2 cellular contexts compared by ENCODE assay signal in the genomic region with DNA sequence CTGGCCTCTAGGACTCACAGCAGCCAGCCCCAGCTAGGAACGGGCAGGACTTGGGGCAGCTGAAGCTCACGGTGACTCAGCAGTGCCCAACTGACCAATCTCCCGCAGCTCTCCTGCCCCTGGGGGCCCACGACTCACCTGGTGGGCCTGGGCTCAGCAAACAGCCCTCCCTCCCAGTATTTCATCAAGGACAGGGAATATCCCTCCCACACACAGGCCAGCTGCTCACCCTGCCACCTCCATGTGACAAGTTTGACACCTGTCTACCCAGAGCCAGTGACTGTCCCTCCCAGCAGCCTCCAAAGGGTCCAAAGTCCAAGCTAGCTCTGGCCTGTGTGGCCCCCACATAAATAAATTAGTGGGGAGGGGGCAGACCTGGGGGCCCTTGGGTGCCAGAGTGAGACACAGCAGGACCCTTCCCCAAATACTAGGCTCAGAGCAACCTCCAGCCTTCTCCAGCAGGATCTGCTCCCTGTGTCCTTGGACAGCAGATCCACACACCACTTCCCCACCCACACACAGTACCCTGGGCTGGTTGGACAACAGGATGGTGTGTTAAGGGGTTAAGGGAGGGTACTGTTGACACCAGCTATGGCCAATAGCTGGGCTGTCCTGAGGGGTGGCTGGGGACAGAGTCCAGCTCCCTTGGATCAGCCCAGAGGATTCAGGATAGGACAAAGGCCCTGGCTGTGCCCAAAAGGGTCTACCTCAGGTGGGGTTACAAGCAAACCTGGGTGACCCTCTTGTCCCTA.
TF ChIP-seq lines count a peak whose summit lies in the region.

No MANE protein-coding gene starts in this region.

TF ChIP-seq in HCT116, 20 proteins besides CTCF, POLR2A, EP300 and RAD21:
- TF ChIP-seq JUND (IDR thresholded peaks at IDR 0.05), result no peak
- TF ChIP-seq, protein P1, sequence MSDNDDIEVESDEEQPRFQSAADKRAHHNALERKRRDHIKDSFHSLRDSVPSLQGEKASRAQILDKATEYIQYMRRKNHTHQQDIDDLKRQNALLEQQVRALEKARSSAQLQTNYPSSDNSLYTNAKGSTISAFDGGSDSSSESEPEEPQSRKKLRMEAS (IDR thresholded peaks at IDR 0.05), result peak; percentile 74

TF ChIP-seq in HepG2, 621 proteins besides CTCF, POLR2A, EP300 and RAD21 (continues in another document):
- TF ChIP-seq ZEB1 (IDR thresholded peaks at IDR 0.05; ENCODE audit: insufficient replicate concordance, low read depth) (no peak), ZNF280D (CRISPR knock-in tag; IDR thresholded peaks at IDR 0.05) (peak; percentile 92), KDM5B (CRISPR knock-in tag; IDR thresholded peaks at IDR 0.05; ENCODE audit: borderline replicate concordance) (peak; percentile 90; the same call in 1 of the 2 replicates), RXRA (CRISPR knock-in tag; IDR thresholded peaks at IDR 0.05) (peak; percentile 90), REPIN1 (CRISPR knock-in tag; IDR thresholded peaks at IDR 0.05; ENCODE audit: borderline replicate concordance, low read depth) (peak; percentile 88), SP1 (IDR thresholded peaks at IDR 0.05) (no peak), SP1 (CRISPR knock-in tag; IDR thresholded peaks at IDR 0.05) (peak; percentile 55; the same call in 1 of the 2 replicates), ZNF234 (CRISPR knock-in tag; conservative IDR thresholded peaks at IDR 0.05) (no peak), ZKSCAN8 (CRISPR knock-in tag; IDR thresholded peaks at IDR 0.05; ENCODE audit: borderline replicate concordance) (peak; percentile 70; the same call in 1 of the 2 replicates), ZNF33A (CRISPR knock-in tag; IDR thresholded peaks at IDR 0.05; ENCODE audit: borderline replicate concordance) (no peak; the same call in 1 of the 2 replicates), RCOR2 (CRISPR knock-in tag; IDR thresholded peaks at IDR 0.05) (peak; percentile 14; the same call in 1 of the 2 replicates), ZNF20 (CRISPR knock-in tag; IDR thresholded peaks at IDR 0.05) (no peak), PHF20 (CRISPR knock-in tag; IDR thresholded peaks at IDR 0.05) (peak; percentile 46; the same call in 1 of the 2 replicates), ZNF160 (CRISPR knock-in tag; IDR thresholded peaks at IDR 0.05) (0 out of 2 replicates have a peak, but pooled peaks have one; percentile 45), SIN3A (IDR thresholded peaks at IDR 0.05; ENCODE audit: borderline replicate concordance, low read depth, low read length) (peak; percentile 59; the same call in 1 of the 2 replicates), GABPA (IDR thresholded peaks at IDR 0.05; ENCODE audit: low read depth, low read length) (no peak), GABPA (CRISPR knock-in tag; IDR thresholded peaks at IDR 0.05; ENCODE audit: low read depth) (peak; percentile 46), FOXC1 (CRISPR knock-in tag; IDR thresholded peaks at IDR 0.05; ENCODE audit: borderline replicate concordance) (peak; percentile 96), AGO2 (optimal IDR thresholded peaks at IDR 0.05; ENCODE audit: low read depth, low read length) (peak; percentile 90), HOXA3 (CRISPR knock-in tag; IDR thresholded peaks at IDR 0.05) (peak; percentile 37), ZFX (CRISPR knock-in tag; IDR thresholded peaks at IDR 0.05; ENCODE audit: low read depth) (peak; percentile 87; the same call in 1 of the 2 replicates), ZNF607 (CRISPR knock-in tag; IDR thresholded peaks at IDR 0.05; ENCODE audit: borderline replicate concordance) (peak; percentile 94), ZNF776 (CRISPR knock-in tag; IDR thresholded peaks at IDR 0.05) (no peak), SALL2 (CRISPR knock-in tag; IDR thresholded peaks at IDR 0.05) (peak; percentile 69; the same call in 1 of the 2 replicates), ZC3H4 (CRISPR knock-in tag; IDR thresholded peaks at IDR 0.05; ENCODE audit: borderline replicate concordance) (peak; percentile 88; the same call in 1 of the 2 replicates), YY1 (IDR thresholded peaks at IDR 0.05; ENCODE audit: insufficient read depth, insufficient replicate concordance, low read depth, low read length) (no peak), ELF4 (CRISPR knock-in tag; IDR thresholded peaks at IDR 0.05; ENCODE audit: borderline replicate concordance) (no peak; the same call in 1 of the 2 replicates), NFRKB (IDR thresholded peaks at IDR 0.05) (no peak), ZNF816 (CRISPR knock-in tag; IDR thresholded peaks at IDR 0.05; ENCODE audit: borderline replicate concordance) (peak; percentile 97; the same call in 1 of the 2 replicates), NFYB (CRISPR knock-in tag; IDR thresholded peaks at IDR 0.05) (peak; percentile 75), ZNF788 (CRISPR knock-in tag; IDR thresholded peaks at IDR 0.05; ENCODE audit: borderline replicate concordance) (peak; percentile 76; the same call in 1 of the 2 replicates), SMC3 (IDR thresholded peaks at IDR 0.05; ENCODE audit: low read length) (0 out of 2 replicates have a peak, but pooled peaks have one; percentile 20), AHR (CRISPR knock-in tag; IDR thresholded peaks at IDR 0.05) (peak; percentile 29; the same call in 1 of the 2 replicates), MTA3 (CRISPR knock-in tag; IDR thresholded peaks at IDR 0.05) (no peak), ARHGAP35 (CRISPR knock-in tag; IDR thresholded peaks at IDR 0.05; ENCODE audit: borderline replicate concordance) (peak; percentile 36; the same call in 1 of the 2 replicates), FOXO1 (CRISPR knock-in tag; IDR thresholded peaks at IDR 0.05) (peak; percentile 93), KLF6 (CRISPR knock-in tag; IDR thresholded peaks at IDR 0.05) (peak; percentile 85), IRX3 (CRISPR knock-in tag; IDR thresholded peaks at IDR 0.05; ENCODE audit: borderline replicate concordance, low read depth) (peak; percentile 89), ZSCAN12 (CRISPR knock-in tag; IDR thresholded peaks at IDR 0.05) (no peak), SKI (IDR thresholded peaks at IDR 0.05; ENCODE audit: partially characterized antibody) (peak; percentile 13), ZNF317 (CRISPR knock-in tag; IDR thresholded peaks at IDR 0.05) (peak; percentile 47; the same call in 1 of the 2 replicates), NFATC3 (CRISPR knock-in tag; IDR thresholded peaks at IDR 0.05) (no peak; the same call in 1 of the 2 replicates), MED8 (CRISPR knock-in tag; IDR thresholded peaks at IDR 0.05; ENCODE audit: insufficient replicate concordance) (peak; percentile 82), ZNF770 (CRISPR knock-in tag; IDR thresholded peaks at IDR 0.05) (peak; percentile 57; the same call in 1 of the 2 replicates), FOXK2 (IDR thresholded peaks at IDR 0.05) (peak; percentile 87), THAP11 (CRISPR knock-in tag; IDR thresholded peaks at IDR 0.05) (peak; percentile 68), BRD4 (CRISPR knock-in tag; IDR thresholded peaks at IDR 0.05) (peak; percentile 53; the same call in 1 of the 2 replicates), UBTF (CRISPR knock-in tag; IDR thresholded peaks at IDR 0.05) (peak; percentile 73), FOXP1 (IDR thresholded peaks at IDR 0.05) (peak; percentile 59), FOXP1 (CRISPR knock-in tag; IDR thresholded peaks at IDR 0.05) (peak; percentile 74), JUN (CRISPR knock-in tag; IDR thresholded peaks at IDR 0.05) (0 out of 2 replicates have a peak, but pooled peaks have one; percentile 47), ZNF609 (CRISPR knock-in tag; IDR thresholded peaks at IDR 0.05; ENCODE audit: borderline replicate concordance) (peak; percentile 84)
- TF ChIP-seq, protein P2, sequence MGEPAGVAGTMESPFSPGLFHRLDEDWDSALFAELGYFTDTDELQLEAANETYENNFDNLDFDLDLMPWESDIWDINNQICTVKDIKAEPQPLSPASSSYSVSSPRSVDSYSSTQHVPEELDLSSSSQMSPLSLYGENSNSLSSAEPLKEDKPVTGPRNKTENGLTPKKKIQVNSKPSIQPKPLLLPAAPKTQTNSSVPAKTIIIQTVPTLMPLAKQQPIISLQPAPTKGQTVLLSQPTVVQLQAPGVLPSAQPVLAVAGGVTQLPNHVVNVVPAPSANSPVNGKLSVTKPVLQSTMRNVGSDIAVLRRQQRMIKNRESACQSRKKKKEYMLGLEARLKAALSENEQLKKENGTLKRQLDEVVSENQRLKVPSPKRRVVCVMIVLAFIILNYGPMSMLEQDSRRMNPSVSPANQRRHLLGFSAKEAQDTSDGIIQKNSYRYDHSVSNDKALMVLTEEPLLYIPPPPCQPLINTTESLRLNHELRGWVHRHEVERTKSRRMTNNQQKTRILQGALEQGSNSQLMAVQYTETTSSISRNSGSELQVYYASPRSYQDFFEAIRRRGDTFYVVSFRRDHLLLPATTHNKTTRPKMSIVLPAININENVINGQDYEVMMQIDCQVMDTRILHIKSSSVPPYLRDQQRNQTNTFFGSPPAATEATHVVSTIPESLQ (CRISPR knock-in tag; conservative IDR thresholded peaks at IDR 0.05), result no peak; the same call in 1 of the 2 replicates
